ENCODE assay signal across 9 cellular contexts in genomic region chr10:133438711-133439273, GRCh38. TPM values are rescaled to one million over a fixed set of nuclear protein-coding genes. Genes with fewer than 3 reads are reported as not detected.
DNase-seq lines count a peak whose midpoint lies in the region; ATAC-seq and TF ChIP-seq lines count a peak whose summit lies in the region.
"Had no signal": no experiment of that assay in that cellular context is flagged by ENCODE, and none has a peak within 500 bp of the region (broad histone marks: within the 10 kb centered on the region; RNA-seq: fewer than 3 reads in every experiment).

No MANE protein-coding gene starts in this region.

- no peaks in the 10 kb centered on the region for H4K20me1 ChIP-seq in SU-DHL-6 (ENCODE audit: low read depth, low read length)

- no peaks in the 10 kb centered on the region for H3K4me1 ChIP-seq in HEK293 (ENCODE audit: control insufficient read depth, insufficient read depth, low read length)
- H3K4me1 ChIP-seq in right lobe of liver = peaks cover 0 to 4% (median 0%) of the 10 kb centered on the region in 4 donors
- H3K4me1 ChIP-seq: suprapubic skin had no signal

- 55% methylated on average over 9 of the region's 11 CpGs for WGBS in right lobe of liver (ENCODE audit: insufficient coverage, low coverage, low lambda C conversion rate, missing lambda C conversion rate)

- no peaks in the 10 kb centered on the region for H3K9me3 ChIP-seq in HEK293 (ENCODE audit: control insufficient read depth, insufficient read depth, low read depth, low read length)
- H3K9me3 ChIP-seq in SU-DHL-6 (ENCODE audit: insufficient read depth, low read length) = no peaks in the 10 kb centered on the region
- H3K9me3 ChIP-seq in right lobe of liver = no peaks in the 10 kb centered on the region
- H3K9me3 ChIP-seq: suprapubic skin had no signal

- H3K4me3 ChIP-seq in HEK293 (ENCODE audit: low read depth, low read length) (no peak overlapping the region), SU-DHL-6 (ENCODE audit: insufficient read depth, low read length, poor library complexity, severe bottlenecking) (no peak overlapping the region), right lobe of liver (no peak overlapping the region)
- H3K4me3 ChIP-seq: suprapubic skin had no signal

- no peaks in the 10 kb centered on the region for H3K9me2 ChIP-seq in SU-DHL-6 (replicated peaks; ENCODE audit: insufficient read depth, low read length)

- no peak overlapping the region for H3K27ac ChIP-seq in HEK293 (ENCODE audit: extremely low read depth, low read depth, low read length)
- no peak overlapping the region for H3K27ac ChIP-seq in SU-DHL-6 (ENCODE audit: low read depth, low read length)
- H3K27ac ChIP-seq in right lobe of liver = no peak overlapping the region
- H3K27ac ChIP-seq: suprapubic skin had no signal

- peak; percentile 2 for DNase-seq in NCI-H2196 (lab: John Stamatoyannopoulos, UW; ENCODE audit: unreplicated experiment)
- DNase-seq in NCI-H2196 treated with DMSO at 0.1 percent for 48 hours (lab: John Stamatoyannopoulos, UW; ENCODE audit: unreplicated experiment) = no peak
- peak in 1 of 3 donors; percentile 51 for DNase-seq in right lobe of liver
- no peak for DNase-seq in COR-L47 (lab: John Stamatoyannopoulos, UW)

- no peaks in the 10 kb centered on the region for H3K79me2 ChIP-seq in SU-DHL-6 (ENCODE audit: insufficient read depth, low read length)

- CTCF ChIA-PET in HEK293 (lab: Yijun Ruan, JAX) = interaction anchor here (0.6 to 2.8 kb wide), 15 partner anchors 9 to 177 kb away, joined by 3 to 19 read pairs (median 4); partner anchors contain the start of gene SCART1

- no peaks in the 10 kb centered on the region for H3K27me3 ChIP-seq in SU-DHL-6 (ENCODE audit: low read length)
- no peaks in the 10 kb centered on the region for H3K27me3 ChIP-seq in right lobe of liver
- H3K27me3 ChIP-seq: suprapubic skin had no signal

- no peak overlapping the region for H3K9ac ChIP-seq in SU-DHL-6 (ENCODE audit: low read length)

- no peaks in the 10 kb centered on the region for H3F3A ChIP-seq in SU-DHL-6 (ENCODE audit: insufficient read depth)

- no peak for TF ChIP-seq POLR2A in right lobe of liver (IDR thresholded peaks at IDR 0.05)

- H3K36me3 ChIP-seq in HEK293 (ENCODE audit: control insufficient read depth in 2 of 2, insufficient read depth in 1 of 2, low read length in 2 of 2) (peaks cover 0 to 7% of the 10 kb centered on the region in 2 experiments; a peak in 1 of 3 replicates), SU-DHL-6 (ENCODE audit: low read length) (no peaks in the 10 kb centered on the region), right lobe of liver (no peaks in the 10 kb centered on the region)
- H3K36me3 ChIP-seq: suprapubic skin had no signal

- TF ChIP-seq CTCF in HEK293 (tag by site-specific recombination; IDR thresholded peaks at IDR 0.05) (peak; percentile 33; the same call in 1 of the 2 replicates), SU-DHL-6 (IDR thresholded peaks at IDR 0.05; ENCODE audit: insufficient read depth, low read length, poor library complexity, severe bottlenecking) (peak; percentile 32), right lobe of liver (IDR thresholded peaks at IDR 0.05) (peak; percentile 26 to 47 (median 36))

- POLR2A ChIA-PET in HEK293 (lab: Yijun Ruan, JAX) = no interaction called here

- no peak overlapping the region for H2AFZ ChIP-seq in SU-DHL-6 (ENCODE audit: low read depth, low read length, severe bottlenecking)

- ATAC-seq in right lobe of liver (peak; percentile 57 to 84 (median 72)), HG03565 (IDR thresholded peaks at IDR 0.05; ENCODE audit: unreplicated experiment) (no peak), HG03097 (IDR thresholded peaks at IDR 0.05; ENCODE audit: low FRiP score, unreplicated experiment) (no peak)

- no peak overlapping the region for H3K4me2 ChIP-seq in SU-DHL-6 (ENCODE audit: low read depth, low read length, poor library complexity, severe bottlenecking)

- intact Hi-C loops in right lobe of liver (cut with DNase I) = no loop called here

TF ChIP-seq in HEK293, 187 proteins besides CTCF, POLR2A, EP300 and RAD21:
- TF ChIP-seq ZNF398 (tag by site-specific recombination; IDR thresholded peaks at IDR 0.05) (no peak), SCRT2 (tag by site-specific recombination; IDR thresholded peaks at IDR 0.05) (peak; percentile 64; the same call in 1 of the 2 replicates), ZNF654 (tag by site-specific recombination; IDR thresholded peaks at IDR 0.05; ENCODE audit: low read depth) (peak; percentile 7; the same call in 1 of the 2 replicates), ZSCAN16 (tag by site-specific recombination; IDR thresholded peaks at IDR 0.05) (peak; percentile 86)
TF ChIP-seq in HEK293: peak in this region for 3.

RNA-seq across cellular contexts. Expression of gene SPRN, which starts 14.4 kb away (rescaled TPM):
- 10 to 100 TPM in 2 of 6 experiments, under 1 TPM in 3, not detected in 1; 0.07 to 15.1 (median 0.11) TPM for total RNA-seq in right lobe of liver

RNA-seq across cellular contexts. Expression of gene SCART1, which starts 15.0 kb away (rescaled TPM):
- 1 to 10 TPM in 2 of 6 experiments, under 1 TPM in 4; 0.18 to 1.6 (median 0.33) TPM for total RNA-seq in right lobe of liver

RNA-seq across cellular contexts. Expression of gene MTG1, which starts 44.8 kb away (rescaled TPM):
- total RNA-seq in right lobe of liver = 10 to 100 TPM; 25.1 to 45.7 (median 34.5) TPM

RNA-seq across cellular contexts. Expression of gene PAOX, which starts 59.7 kb away (rescaled TPM):
- total RNA-seq in right lobe of liver = 10 to 100 TPM in 4 of 6 experiments, 1 to 10 TPM in 2; 9.4 to 15.9 (median 11.9) TPM

Comparison
In these comparisons a context has a peak if more than half of its experiments do, and no peak if none do; other contexts are left out.
1. ATAC-seq: peak in right lobe of liver (4 of 4); none in HG03565 (single experiment) and HG03097 (single experiment).
2. Peak in every context shown above with its lines, with median percentiles within 50 percentile points of each other: CTCF ChIP-seq.